ENCODE assay signal across 8 cellular contexts in genomic region chr6:17086469-17086868, GRCh38. TPM values are rescaled to one million over a fixed set of nuclear protein-coding genes. Genes with fewer than 3 reads are reported as not detected.
DNase-seq lines count a peak whose midpoint lies in the region; ATAC-seq, FAIRE-seq and TF ChIP-seq lines count a peak whose summit lies in the region.

No MANE protein-coding gene starts in this region.

- H3K4me1 Mint-ChIP-seq in H9 = 0 out of 4 replicates have a peak, but pooled peaks cover 3% of the 10 kb centered on the region in 2 experiments

- no peaks in the 10 kb centered on the region for H4K20me1 ChIP-seq in H9 (ENCODE audit: control insufficient read depth, insufficient read depth, insufficient read length)
- no peaks in the 10 kb centered on the region for H4K20me1 ChIP-seq in PC-9 (ENCODE audit: insufficient read depth)

- H3K79me2 ChIP-seq in H9 (ENCODE audit: insufficient read depth, low read length) = no peaks in the 10 kb centered on the region
- H3K79me2 ChIP-seq in PC-9 (ENCODE audit: low read depth) = no peaks in the 10 kb centered on the region

- no peak overlapping the region for H3K4ac ChIP-seq in H9 (ENCODE audit: low read depth, low read length)

- H3K79me1 ChIP-seq in H9 (ENCODE audit: insufficient read depth, low read depth, low read length, poor library complexity, severe bottlenecking) = no peaks in the 10 kb centered on the region

- no peak overlapping the region for H4K91ac ChIP-seq in H9 (ENCODE audit: insufficient read length, low read depth, low read length)

- TF ChIP-seq CTCF in H9 (conservative IDR thresholded peaks at IDR 0.05) (peak; percentile 54), PC-9 (conservative IDR thresholded peaks at IDR 0.05) (peak; percentile 83), bronchial epithelial cell (IDR thresholded peaks at IDR 0.05; ENCODE audit: insufficient read depth, low read length, severe bottlenecking) (peak; percentile 59), kidney (IDR thresholded peaks at IDR 0.05; ENCODE audit: borderline replicate concordance, extremely low read depth, insufficient read depth) (peak; percentile 61), tibial artery (IDR thresholded peaks at IDR 0.05) (peak; percentile 63 to 74)

- H3K4me3 Mint-ChIP-seq in H9 = no peak overlapping the region

- no peak overlapping the region for H2BK5ac ChIP-seq in H9 (ENCODE audit: insufficient read length, low read length)

- H3K36me3 ChIP-seq in PC-9 (ENCODE audit: low read depth) = no peaks in the 10 kb centered on the region
- no peaks in the 10 kb centered on the region for H3K36me3 ChIP-seq in bronchial epithelial cell (ENCODE audit: control insufficient read depth, insufficient read depth, low read length)
- H3K36me3 ChIP-seq in kidney (ENCODE audit: control insufficient read depth in 1 of 2, insufficient read depth in 2 of 2, low read length in 2 of 2) = no peaks in the 10 kb centered on the region
- no peaks in the 10 kb centered on the region for H3K36me3 ChIP-seq in tibial artery

- H3K4me1 ChIP-seq in H9 (ENCODE audit: insufficient read depth, low read length) (no peaks in the 10 kb centered on the region), PC-9 (replicated peaks; ENCODE audit: insufficient read depth) (no peaks in the 10 kb centered on the region), kidney (ENCODE audit: control insufficient read depth in 1 of 2, insufficient read depth in 1 of 2, low read depth in 1 of 2, low read length in 2 of 2) (no peaks in the 10 kb centered on the region), tibial artery (peaks cover 0 to 8% (median 0%) of the 10 kb centered on the region in 4 donors)

- no peak overlapping the region for H3K18ac ChIP-seq in H9 (ENCODE audit: insufficient read length, low read depth, low read length)

- no peak overlapping the region for H4K8ac ChIP-seq in H9 (replicated peaks; ENCODE audit: insufficient read length, low read depth, low read length)

- H3K27me3 ChIP-seq in H9 (ENCODE audit: insufficient read depth, low read length) (no peaks in the 10 kb centered on the region), PC-9 (ENCODE audit: insufficient read depth, low read depth) (no peaks in the 10 kb centered on the region), bronchial epithelial cell (ENCODE audit: control insufficient read depth, insufficient read depth, low read length) (no peaks in the 10 kb centered on the region), tibial artery (peaks cover 0 to 4% of the 10 kb centered on the region in 2 donors)

- H3K4me3 ChIP-seq in PC-9 (no peak overlapping the region), bronchial epithelial cell (ENCODE audit: low read depth, low read length) (no peak overlapping the region), kidney (ENCODE audit: low read length in 2 of 2) (no peak overlapping the region), tibial artery (no peak overlapping the region)

- no peak overlapping the region; a peak in 1 of 7 replicates for H3K27ac Mint-ChIP-seq in H9

- H3K9me3 Mint-ChIP-seq in H9 = peaks cover 0 to 7% of the 10 kb centered on the region in 2 experiments; a peak in 3 of 5 replicates

- POLR2A ChIA-PET in PC-9 (lab: Charles Lee; ENCODE audit: unreplicated experiment) = no interaction called here

- no peaks in the 10 kb centered on the region for H3F3A ChIP-seq in PC-9 (ENCODE audit: insufficient read depth, low read depth)

- H2BK20ac ChIP-seq in H9 (ENCODE audit: low read depth, low read length, poor library complexity, severe bottlenecking) = no peak overlapping the region

- no peak overlapping the region for H3T11ph ChIP-seq in H9 (ENCODE audit: low read length)

- ATAC-seq in HG02759 (IDR thresholded peaks at IDR 0.05; ENCODE audit: unreplicated experiment) = no peak
- ATAC-seq in GM18511 (IDR thresholded peaks at IDR 0.05; ENCODE audit: unreplicated experiment) = no peak

- CTCF ChIA-PET in PC-9 (lab: Charles Lee) = interaction anchor here (0.6 to 1.1 kb wide), 12 partner anchors 32 to 810 kb away, joined by 3 to 12 read pairs (median 4); no protein-coding TSS in a partner anchor

- H3K9ac ChIP-seq in H9 (ENCODE audit: extremely low read depth, insufficient read length, low read length) = no peak overlapping the region
- no peak overlapping the region for H3K9ac ChIP-seq in kidney (ENCODE audit: low read length in 2 of 2)

- no peak overlapping the region for H2BK12ac ChIP-seq in H9 (ENCODE audit: insufficient read length, low read depth, low read length)

- DNase-seq in D341Med (ENCODE audit: low spot score) (peak; percentile 68), H9 (peak; percentile 45), PC-9 (peak; percentile 55 to 64), bronchial epithelial cell (ENCODE audit: low read depth) (peak; percentile 72), kidney (no peak), tibial artery (peak in 1 of 2 donors; percentile 25)

- BruUV-seq in PC-9 (replicated peaks; lab: Mats Ljungman, UMichigan) = no TSS peak

- no peak overlapping the region for H2BK120ac ChIP-seq in H9 (ENCODE audit: low read depth, low read length, poor library complexity, severe bottlenecking)

- H3K9me2 ChIP-seq in PC-9 (ENCODE audit: insufficient read depth) = no peaks in the 10 kb centered on the region

- no peaks in the 10 kb centered on the region for H3K36me3 Mint-ChIP-seq in H9 (ENCODE audit: insufficient read depth in 1 of 3, low read depth in 3 of 3)

- intact Hi-C loops in PC-9 (cut with micrococcal nuclease; ENCODE audit: unreplicated experiment) (loop anchor here (1.0 to 10.0 kb wide), 5 partner anchors 122 to 754 kb away; no protein-coding TSS in a partner anchor), kidney (cut with DNase I) (no loop called here), tibial artery (cut with DNase I; ENCODE audit: low total_unique reads) (loop anchor here (10.0 kb wide), 2 partner anchors 72 to 282 kb away; no protein-coding TSS in a partner anchor)

- H2AFZ ChIP-seq in H9 (ENCODE audit: low read length) (no peak overlapping the region), PC-9 (no peak overlapping the region)

- H4K5ac ChIP-seq in H9 (ENCODE audit: insufficient read length, low read depth, low read length) = no peak overlapping the region

- H2AK5ac ChIP-seq in H9 (ENCODE audit: insufficient read length, low read length) = no peak overlapping the region

- no CpG with 5 or more reads among the region's 11 CpGs for WGBS in H9 (ENCODE audit: extremely low coverage, insufficient read length, low lambda C conversion rate)

- H3K9me3 ChIP-seq in H9 (ENCODE audit: control insufficient read depth, low read depth, low read length) (no peaks in the 10 kb centered on the region), PC-9 (ENCODE audit: insufficient read depth, low read depth) (no peaks in the 10 kb centered on the region), kidney (ENCODE audit: control insufficient read depth in 1 of 2, low read length in 2 of 2) (no peaks in the 10 kb centered on the region), tibial artery (no peaks in the 10 kb centered on the region)

- H3K4me2 ChIP-seq in H9 (ENCODE audit: insufficient read depth, insufficient read length, low read length) (no peak overlapping the region), PC-9 (0 out of 2 replicates have a peak overlapping the region, but pooled peaks have one; percentile 10)

- H3K23me2 ChIP-seq in H9 (ENCODE audit: insufficient read length, low read depth, low read length, poor library complexity, severe bottlenecking) = no peaks in the 10 kb centered on the region

- no peak overlapping the region for H3K56ac ChIP-seq in H9 (ENCODE audit: insufficient read length, low read depth, low read length)

- FAIRE-seq in bronchial epithelial cell (lab: Jason Lieb, UNC) (no peak), kidney (lab: Jason Lieb, UNC) (no peak)

- H2BK15ac ChIP-seq in H9 (ENCODE audit: low read depth, low read length) = no peak overlapping the region

- no peak overlapping the region for H3K23ac ChIP-seq in H9 (ENCODE audit: insufficient read length, low read depth, low read length)

- H3K14ac ChIP-seq in H9 (ENCODE audit: insufficient read depth, low read length) = no peak overlapping the region

- H3K27ac ChIP-seq in H9 (ENCODE audit: insufficient read length, low read depth, low read length) (no peak overlapping the region), PC-9 (no peak overlapping the region), kidney (ENCODE audit: low read depth in 2 of 2, low read length in 2 of 2) (no peak overlapping the region), tibial artery (no peak overlapping the region)

- H3K27me3 Mint-ChIP-seq in H9 (ENCODE audit: low read depth) = no peaks in the 10 kb centered on the region

RNA-seq across cellular contexts. Expression of gene STMND1, which starts 15.4 kb away (rescaled TPM):
- not detected in 2 replicates for total RNA-seq in H9 (2021)
- total RNA-seq in PC-9 (2021) = 0.26 TPM in 1 of 2 replicates, not detected in the other
- total RNA-seq in bronchial epithelial cell = not detected in 2 replicates
- total RNA-seq in kidney = not detected
- polyA plus RNA-seq in kidney (ENCODE audit: insufficient read depth, low read depth, low replicate concordance) = not detected
